Comparison of ENCODE assay signal across 1 cellular context in the genomic region with DNA sequence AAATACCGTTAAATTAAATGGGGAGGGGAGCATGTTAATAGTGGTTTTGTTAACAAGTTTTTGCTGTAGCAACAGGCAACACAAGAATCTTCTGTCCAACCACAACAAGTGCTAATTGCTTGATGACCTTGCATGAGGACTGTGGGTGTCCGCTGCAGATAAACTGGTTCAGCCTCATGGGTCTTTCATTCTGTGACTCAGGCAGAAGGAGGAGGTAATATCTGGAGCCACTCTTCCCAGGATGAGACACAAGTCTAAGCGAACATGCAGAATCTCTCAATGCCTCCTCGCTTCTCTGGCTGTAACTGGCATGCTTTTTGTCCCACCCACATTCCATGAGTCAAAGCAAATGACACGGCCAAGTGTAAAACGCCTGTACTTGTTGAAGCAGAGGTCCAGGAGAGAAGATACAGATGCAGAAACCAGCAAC.
TF ChIP-seq lines count a peak whose summit lies in the region.

No MANE protein-coding gene starts in this region.

TF ChIP-seq in K562, 482 proteins besides CTCF, POLR2A, EP300 and RAD21 (continued from another document and continues in another):
- no peak for TF ChIP-seq CCNT2 (IDR thresholded peaks at IDR 0.05; ENCODE audit: borderline replicate concordance, extremely low read depth, insufficient read length, low read depth, low read length)
- no peak for TF ChIP-seq ZNF436 (CRISPR knock-in tag; IDR thresholded peaks at IDR 0.05)
- no peak for TF ChIP-seq TAF7 (tag; IDR thresholded peaks at IDR 0.05)
- no peak for TF ChIP-seq SIN3A (IDR thresholded peaks at IDR 0.05; ENCODE audit: borderline replicate concordance in 2 of 2, control insufficient read depth in 1 of 2, low read depth in 2 of 2, low read length in 2 of 2)
- TF ChIP-seq TRIM24 (IDR thresholded peaks at IDR 0.05) = peak in 1 of 2 experiments; percentile 61; a peak in 2 of 4 replicates
- peak; percentile 33; the same call in 1 of the 2 replicates for TF ChIP-seq MAFF (IDR thresholded peaks at IDR 0.05; ENCODE audit: low read length)
- no peak for TF ChIP-seq ZNF12 (CRISPR knock-in tag; IDR thresholded peaks at IDR 0.05)
- no peak for TF ChIP-seq BRF1 (IDR thresholded peaks at IDR 0.05; ENCODE audit: borderline replicate concordance, extremely low read depth, insufficient read length)
- TF ChIP-seq, protein P1, sequence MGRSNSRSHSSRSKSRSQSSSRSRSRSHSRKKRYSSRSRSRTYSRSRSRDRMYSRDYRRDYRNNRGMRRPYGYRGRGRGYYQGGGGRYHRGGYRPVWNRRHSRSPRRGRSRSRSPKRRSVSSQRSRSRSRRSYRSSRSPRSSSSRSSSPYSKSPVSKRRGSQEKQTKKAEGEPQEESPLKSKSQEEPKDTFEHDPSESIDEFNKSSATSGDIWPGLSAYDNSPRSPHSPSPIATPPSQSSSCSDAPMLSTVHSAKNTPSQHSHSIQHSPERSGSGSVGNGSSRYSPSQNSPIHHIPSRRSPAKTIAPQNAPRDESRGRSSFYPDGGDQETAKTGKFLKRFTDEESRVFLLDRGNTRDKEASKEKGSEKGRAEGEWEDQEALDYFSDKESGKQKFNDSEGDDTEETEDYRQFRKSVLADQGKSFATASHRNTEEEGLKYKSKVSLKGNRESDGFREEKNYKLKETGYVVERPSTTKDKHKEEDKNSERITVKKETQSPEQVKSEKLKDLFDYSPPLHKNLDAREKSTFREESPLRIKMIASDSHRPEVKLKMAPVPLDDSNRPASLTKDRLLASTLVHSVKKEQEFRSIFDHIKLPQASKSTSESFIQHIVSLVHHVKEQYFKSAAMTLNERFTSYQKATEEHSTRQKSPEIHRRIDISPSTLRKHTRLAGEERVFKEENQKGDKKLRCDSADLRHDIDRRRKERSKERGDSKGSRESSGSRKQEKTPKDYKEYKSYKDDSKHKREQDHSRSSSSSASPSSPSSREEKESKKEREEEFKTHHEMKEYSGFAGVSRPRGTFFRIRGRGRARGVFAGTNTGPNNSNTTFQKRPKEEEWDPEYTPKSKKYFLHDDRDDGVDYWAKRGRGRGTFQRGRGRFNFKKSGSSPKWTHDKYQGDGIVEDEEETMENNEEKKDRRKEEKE (IDR thresholded peaks at IDR 0.05; ENCODE audit: borderline replicate concordance in 1 of 2, control insufficient read depth in 1 of 2, low read depth in 2 of 2, low read length in 1 of 2) = 0 out of 4 replicates have a peak, but pooled peaks of 1 of the 2 experiments have one; percentile 49
- no peak for TF ChIP-seq SP1 (CRISPR knock-in tag; IDR thresholded peaks at IDR 0.05)
- TF ChIP-seq, protein P2, sequence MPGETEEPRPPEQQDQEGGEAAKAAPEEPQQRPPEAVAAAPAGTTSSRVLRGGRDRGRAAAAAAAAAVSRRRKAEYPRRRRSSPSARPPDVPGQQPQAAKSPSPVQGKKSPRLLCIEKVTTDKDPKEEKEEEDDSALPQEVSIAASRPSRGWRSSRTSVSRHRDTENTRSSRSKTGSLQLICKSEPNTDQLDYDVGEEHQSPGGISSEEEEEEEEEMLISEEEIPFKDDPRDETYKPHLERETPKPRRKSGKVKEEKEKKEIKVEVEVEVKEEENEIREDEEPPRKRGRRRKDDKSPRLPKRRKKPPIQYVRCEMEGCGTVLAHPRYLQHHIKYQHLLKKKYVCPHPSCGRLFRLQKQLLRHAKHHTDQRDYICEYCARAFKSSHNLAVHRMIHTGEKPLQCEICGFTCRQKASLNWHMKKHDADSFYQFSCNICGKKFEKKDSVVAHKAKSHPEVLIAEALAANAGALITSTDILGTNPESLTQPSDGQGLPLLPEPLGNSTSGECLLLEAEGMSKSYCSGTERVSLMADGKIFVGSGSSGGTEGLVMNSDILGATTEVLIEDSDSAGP (CRISPR knock-in tag; IDR thresholded peaks at IDR 0.05) = no peak
- no peak for TF ChIP-seq CBX2 (IDR thresholded peaks at IDR 0.05; ENCODE audit: insufficient read depth, low read length, poor library complexity, severe bottlenecking)
- no peak for TF ChIP-seq ZNF347 (CRISPR knock-in tag; IDR thresholded peaks at IDR 0.05; ENCODE audit: low read depth)
- no peak for TF ChIP-seq CXXC5 (CRISPR knock-in tag; IDR thresholded peaks at IDR 0.05)
- TF ChIP-seq EWSR1 (IDR thresholded peaks at IDR 0.05; ENCODE audit: borderline replicate concordance, low read depth, partially characterized antibody) = no peak
- TF ChIP-seq, protein P3, sequence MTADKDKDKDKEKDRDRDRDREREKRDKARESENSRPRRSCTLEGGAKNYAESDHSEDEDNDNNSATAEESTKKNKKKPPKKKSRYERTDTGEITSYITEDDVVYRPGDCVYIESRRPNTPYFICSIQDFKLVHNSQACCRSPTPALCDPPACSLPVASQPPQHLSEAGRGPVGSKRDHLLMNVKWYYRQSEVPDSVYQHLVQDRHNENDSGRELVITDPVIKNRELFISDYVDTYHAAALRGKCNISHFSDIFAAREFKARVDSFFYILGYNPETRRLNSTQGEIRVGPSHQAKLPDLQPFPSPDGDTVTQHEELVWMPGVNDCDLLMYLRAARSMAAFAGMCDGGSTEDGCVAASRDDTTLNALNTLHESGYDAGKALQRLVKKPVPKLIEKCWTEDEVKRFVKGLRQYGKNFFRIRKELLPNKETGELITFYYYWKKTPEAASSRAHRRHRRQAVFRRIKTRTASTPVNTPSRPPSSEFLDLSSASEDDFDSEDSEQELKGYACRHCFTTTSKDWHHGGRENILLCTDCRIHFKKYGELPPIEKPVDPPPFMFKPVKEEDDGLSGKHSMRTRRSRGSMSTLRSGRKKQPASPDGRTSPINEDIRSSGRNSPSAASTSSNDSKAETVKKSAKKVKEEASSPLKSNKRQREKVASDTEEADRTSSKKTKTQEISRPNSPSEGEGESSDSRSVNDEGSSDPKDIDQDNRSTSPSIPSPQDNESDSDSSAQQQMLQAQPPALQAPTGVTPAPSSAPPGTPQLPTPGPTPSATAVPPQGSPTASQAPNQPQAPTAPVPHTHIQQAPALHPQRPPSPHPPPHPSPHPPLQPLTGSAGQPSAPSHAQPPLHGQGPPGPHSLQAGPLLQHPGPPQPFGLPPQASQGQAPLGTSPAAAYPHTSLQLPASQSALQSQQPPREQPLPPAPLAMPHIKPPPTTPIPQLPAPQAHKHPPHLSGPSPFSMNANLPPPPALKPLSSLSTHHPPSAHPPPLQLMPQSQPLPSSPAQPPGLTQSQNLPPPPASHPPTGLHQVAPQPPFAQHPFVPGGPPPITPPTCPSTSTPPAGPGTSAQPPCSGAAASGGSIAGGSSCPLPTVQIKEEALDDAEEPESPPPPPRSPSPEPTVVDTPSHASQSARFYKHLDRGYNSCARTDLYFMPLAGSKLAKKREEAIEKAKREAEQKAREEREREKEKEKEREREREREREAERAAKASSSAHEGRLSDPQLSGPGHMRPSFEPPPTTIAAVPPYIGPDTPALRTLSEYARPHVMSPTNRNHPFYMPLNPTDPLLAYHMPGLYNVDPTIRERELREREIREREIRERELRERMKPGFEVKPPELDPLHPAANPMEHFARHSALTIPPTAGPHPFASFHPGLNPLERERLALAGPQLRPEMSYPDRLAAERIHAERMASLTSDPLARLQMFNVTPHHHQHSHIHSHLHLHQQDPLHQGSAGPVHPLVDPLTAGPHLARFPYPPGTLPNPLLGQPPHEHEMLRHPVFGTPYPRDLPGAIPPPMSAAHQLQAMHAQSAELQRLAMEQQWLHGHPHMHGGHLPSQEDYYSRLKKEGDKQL (CRISPR knock-in tag; IDR thresholded peaks at IDR 0.05; ENCODE audit: borderline replicate concordance) = no peak
- no peak for TF ChIP-seq ZNF764 (CRISPR knock-in tag; IDR thresholded peaks at IDR 0.05; ENCODE audit: low read depth)
- TF ChIP-seq CHCHD3 (CRISPR knock-in tag; IDR thresholded peaks at IDR 0.05) = no peak
- TF ChIP-seq, protein P4, sequence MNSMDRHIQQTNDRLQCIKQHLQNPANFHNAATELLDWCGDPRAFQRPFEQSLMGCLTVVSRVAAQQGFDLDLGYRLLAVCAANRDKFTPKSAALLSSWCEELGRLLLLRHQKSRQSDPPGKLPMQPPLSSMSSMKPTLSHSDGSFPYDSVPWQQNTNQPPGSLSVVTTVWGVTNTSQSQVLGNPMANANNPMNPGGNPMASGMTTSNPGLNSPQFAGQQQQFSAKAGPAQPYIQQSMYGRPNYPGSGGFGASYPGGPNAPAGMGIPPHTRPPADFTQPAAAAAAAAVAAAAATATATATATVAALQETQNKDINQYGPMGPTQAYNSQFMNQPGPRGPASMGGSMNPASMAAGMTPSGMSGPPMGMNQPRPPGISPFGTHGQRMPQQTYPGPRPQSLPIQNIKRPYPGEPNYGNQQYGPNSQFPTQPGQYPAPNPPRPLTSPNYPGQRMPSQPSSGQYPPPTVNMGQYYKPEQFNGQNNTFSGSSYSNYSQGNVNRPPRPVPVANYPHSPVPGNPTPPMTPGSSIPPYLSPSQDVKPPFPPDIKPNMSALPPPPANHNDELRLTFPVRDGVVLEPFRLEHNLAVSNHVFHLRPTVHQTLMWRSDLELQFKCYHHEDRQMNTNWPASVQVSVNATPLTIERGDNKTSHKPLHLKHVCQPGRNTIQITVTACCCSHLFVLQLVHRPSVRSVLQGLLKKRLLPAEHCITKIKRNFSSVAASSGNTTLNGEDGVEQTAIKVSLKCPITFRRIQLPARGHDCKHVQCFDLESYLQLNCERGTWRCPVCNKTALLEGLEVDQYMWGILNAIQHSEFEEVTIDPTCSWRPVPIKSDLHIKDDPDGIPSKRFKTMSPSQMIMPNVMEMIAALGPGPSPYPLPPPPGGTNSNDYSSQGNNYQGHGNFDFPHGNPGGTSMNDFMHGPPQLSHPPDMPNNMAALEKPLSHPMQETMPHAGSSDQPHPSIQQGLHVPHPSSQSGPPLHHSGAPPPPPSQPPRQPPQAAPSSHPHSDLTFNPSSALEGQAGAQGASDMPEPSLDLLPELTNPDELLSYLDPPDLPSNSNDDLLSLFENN (IDR thresholded peaks at IDR 0.05; ENCODE audit: low read depth in 2 of 2, low read length in 2 of 2) = 0 out of 4 replicates have a peak, but pooled peaks of 1 of the 2 experiments have one; percentile 14
- no peak for TF ChIP-seq ASH1L (IDR thresholded peaks at IDR 0.05; ENCODE audit: borderline replicate concordance, low read depth, partially characterized antibody)
- TF ChIP-seq, protein P5, sequence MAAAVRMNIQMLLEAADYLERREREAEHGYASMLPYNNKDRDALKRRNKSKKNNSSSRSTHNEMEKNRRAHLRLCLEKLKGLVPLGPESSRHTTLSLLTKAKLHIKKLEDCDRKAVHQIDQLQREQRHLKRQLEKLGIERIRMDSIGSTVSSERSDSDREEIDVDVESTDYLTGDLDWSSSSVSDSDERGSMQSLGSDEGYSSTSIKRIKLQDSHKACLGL (CRISPR knock-in tag; IDR thresholded peaks at IDR 0.05; ENCODE audit: borderline replicate concordance, poor library complexity, severe bottlenecking) = no peak
- TF ChIP-seq MCM5 (IDR thresholded peaks at IDR 0.05; ENCODE audit: low read depth) = no peak
- no peak for TF ChIP-seq BRD9 (IDR thresholded peaks at IDR 0.05; ENCODE audit: low read depth, partially characterized antibody)
- no peak for TF ChIP-seq KLF1 (tag; IDR thresholded peaks at IDR 0.05)
- peak; percentile 74 for TF ChIP-seq DPF2 (IDR thresholded peaks at IDR 0.05)
- TF ChIP-seq, protein P6, sequence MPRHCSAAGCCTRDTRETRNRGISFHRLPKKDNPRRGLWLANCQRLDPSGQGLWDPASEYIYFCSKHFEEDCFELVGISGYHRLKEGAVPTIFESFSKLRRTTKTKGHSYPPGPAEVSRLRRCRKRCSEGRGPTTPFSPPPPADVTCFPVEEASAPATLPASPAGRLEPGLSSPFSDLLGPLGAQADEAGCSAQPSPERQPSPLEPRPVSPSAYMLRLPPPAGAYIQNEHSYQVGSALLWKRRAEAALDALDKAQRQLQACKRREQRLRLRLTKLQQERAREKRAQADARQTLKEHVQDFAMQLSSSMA (CRISPR knock-in tag; IDR thresholded peaks at IDR 0.05) = no peak
- TF ChIP-seq, protein P7, sequence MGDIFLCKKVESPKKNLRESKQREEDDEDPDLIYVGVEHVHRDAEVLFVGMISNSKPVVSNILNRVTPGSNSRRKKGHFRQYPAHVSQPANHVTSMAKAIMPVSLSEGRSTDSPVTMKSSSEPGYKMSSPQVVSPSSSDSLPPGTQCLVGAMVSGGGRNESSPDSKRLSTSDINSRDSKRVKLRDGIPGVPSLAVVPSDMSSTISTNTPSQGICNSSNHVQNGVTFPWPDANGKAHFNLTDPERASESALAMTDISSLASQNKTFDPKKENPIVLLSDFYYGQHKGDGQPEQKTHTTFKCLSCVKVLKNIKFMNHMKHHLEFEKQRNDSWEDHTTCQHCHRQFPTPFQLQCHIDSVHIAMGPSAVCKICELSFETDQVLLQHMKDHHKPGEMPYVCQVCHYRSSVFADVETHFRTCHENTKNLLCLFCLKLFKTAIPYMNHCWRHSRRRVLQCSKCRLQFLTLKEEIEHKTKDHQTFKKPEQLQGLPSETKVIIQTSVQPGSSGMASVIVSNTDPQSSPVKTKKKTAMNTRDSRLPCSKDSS (IDR thresholded peaks at IDR 0.05; ENCODE audit: low read depth, partially characterized antibody) = no peak
- TF ChIP-seq, protein P8, sequence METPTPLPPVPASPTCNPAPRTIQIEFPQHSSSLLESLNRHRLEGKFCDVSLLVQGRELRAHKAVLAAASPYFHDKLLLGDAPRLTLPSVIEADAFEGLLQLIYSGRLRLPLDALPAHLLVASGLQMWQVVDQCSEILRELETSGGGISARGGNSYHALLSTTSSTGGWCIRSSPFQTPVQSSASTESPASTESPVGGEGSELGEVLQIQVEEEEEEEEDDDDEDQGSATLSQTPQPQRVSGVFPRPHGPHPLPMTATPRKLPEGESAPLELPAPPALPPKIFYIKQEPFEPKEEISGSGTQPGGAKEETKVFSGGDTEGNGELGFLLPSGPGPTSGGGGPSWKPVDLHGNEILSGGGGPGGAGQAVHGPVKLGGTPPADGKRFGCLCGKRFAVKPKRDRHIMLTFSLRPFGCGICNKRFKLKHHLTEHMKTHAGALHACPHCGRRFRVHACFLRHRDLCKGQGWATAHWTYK (CRISPR knock-in tag; IDR thresholded peaks at IDR 0.05) = no peak
- TF ChIP-seq, protein P9, sequence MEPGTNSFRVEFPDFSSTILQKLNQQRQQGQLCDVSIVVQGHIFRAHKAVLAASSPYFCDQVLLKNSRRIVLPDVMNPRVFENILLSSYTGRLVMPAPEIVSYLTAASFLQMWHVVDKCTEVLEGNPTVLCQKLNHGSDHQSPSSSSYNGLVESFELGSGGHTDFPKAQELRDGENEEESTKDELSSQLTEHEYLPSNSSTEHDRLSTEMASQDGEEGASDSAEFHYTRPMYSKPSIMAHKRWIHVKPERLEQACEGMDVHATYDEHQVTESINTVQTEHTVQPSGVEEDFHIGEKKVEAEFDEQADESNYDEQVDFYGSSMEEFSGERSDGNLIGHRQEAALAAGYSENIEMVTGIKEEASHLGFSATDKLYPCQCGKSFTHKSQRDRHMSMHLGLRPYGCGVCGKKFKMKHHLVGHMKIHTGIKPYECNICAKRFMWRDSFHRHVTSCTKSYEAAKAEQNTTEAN (CRISPR knock-in tag; IDR thresholded peaks at IDR 0.05) = no peak
- TF ChIP-seq PYGO2 (tag; IDR thresholded peaks at IDR 0.05) = no peak
- no peak for TF ChIP-seq ZBTB8A (IDR thresholded peaks at IDR 0.05; ENCODE audit: partially characterized antibody)
